Comparison of ENCODE assay signal across 14 cellular contexts in the genomic region with DNA sequence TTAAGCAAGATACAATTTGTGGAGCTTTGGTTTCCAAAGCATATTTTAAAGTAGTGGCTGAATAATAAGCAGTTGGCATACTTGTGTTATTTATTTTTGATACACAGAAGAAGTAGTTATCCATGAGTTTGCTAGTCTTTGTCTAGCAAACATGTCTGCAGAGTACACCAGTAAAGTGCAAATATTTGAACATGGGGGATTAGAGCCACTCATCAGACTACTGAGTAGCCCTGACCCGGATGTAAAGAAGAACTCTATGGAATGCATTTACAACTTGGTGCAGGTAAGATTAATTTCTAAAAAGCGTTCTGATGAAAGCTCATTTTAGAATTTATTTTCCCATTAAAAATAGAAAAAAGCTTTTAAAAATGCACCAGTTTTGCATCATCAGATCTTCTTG.
DNase-seq lines count a peak whose midpoint lies in the region; ATAC-seq and TF ChIP-seq lines count a peak whose summit lies in the region.
"Had no signal": no experiment of that assay in that cellular context is flagged by ENCODE, and none has a peak within 500 bp of the region (broad histone marks: within the 10 kb centered on the region; RNA-seq: fewer than 3 reads in every experiment).

No MANE protein-coding gene starts in this region.

- H3K9me3 Mint-ChIP-seq in activated naive CD8-positive, alpha-beta T cell treated with anti-CD3 and anti-CD28 coated beads, Interleukin-2, amount 50 U/mL, for 24 hours: no peaks in the 10 kb centered on the region
- H3K9me3 Mint-ChIP-seq: CD8-positive, alpha-beta memory T cell; GM23338 had no signal

- no peak overlapping the region for H3K27ac Mint-ChIP-seq in activated naive CD8-positive, alpha-beta T cell treated with anti-CD3 and anti-CD28 coated beads, Interleukin-2, amount 50 U/mL, for 24 hours
- H3K27ac Mint-ChIP-seq: CD8-positive, alpha-beta memory T cell; GM23338 had no signal

- H3K27me3 Mint-ChIP-seq in activated naive CD8-positive, alpha-beta T cell treated with anti-CD3 and anti-CD28 coated beads, Interleukin-2, amount 50 U/mL, for 24 hours: no peaks in the 10 kb centered on the region
- H3K27me3 Mint-ChIP-seq: CD8-positive, alpha-beta memory T cell had no signal

- no peak overlapping the region for H3K4me3 Mint-ChIP-seq in activated naive CD8-positive, alpha-beta T cell treated with anti-CD3 and anti-CD28 coated beads, Interleukin-2, amount 50 U/mL, for 24 hours
- H3K4me3 Mint-ChIP-seq: CD8-positive, alpha-beta memory T cell; GM23338 had no signal

- no peak for TF ChIP-seq POLR2A in GM18505 (IDR thresholded peaks at IDR 0.05; ENCODE audit: borderline replicate concordance, extremely low read depth, insufficient read depth, insufficient read length)

- ATAC-seq in GM18505 (IDR thresholded peaks at IDR 0.05; ENCODE audit: unreplicated experiment): no peak
- ATAC-seq in activated naive CD8-positive, alpha-beta T cell treated with anti-CD3 and anti-CD28 coated beads, Interleukin-2, amount 50 U/mL, for 24 hours: no peak
- ATAC-seq: GM23338 had no signal

- DNase-seq in NCI-H345 (lab: John Stamatoyannopoulos, UW): peak; percentile 8
- no peak for DNase-seq in NCI-H345 treated with DMSO at 0.1 percent for 48 hours (lab: John Stamatoyannopoulos, UW; ENCODE audit: unreplicated experiment)
- DNase-seq in DMS53 treated with DMSO at 0.1 percent for 48 hours (lab: John Stamatoyannopoulos, UW; ENCODE audit: unreplicated experiment): peak; percentile 93
- peak; percentile 6 for DNase-seq in NCI-H510A (lab: John Stamatoyannopoulos, UW)
- peak; percentile 50 for DNase-seq in NCI-H774 (lab: John Stamatoyannopoulos, UW)
- DNase-seq in NCI-H1436 (lab: John Stamatoyannopoulos, UW): no peak
- no peak for DNase-seq in activated naive CD8-positive, alpha-beta T cell treated with anti-CD3 and anti-CD28 coated beads, Interleukin-2, amount 50 U/mL, for 24 hours
- DNase-seq: 8988T; AML-193; CD8-positive, alpha-beta memory T cell; DMS 273 treated with DMSO at 0.1 percent for 48 hours; H7 had no signal

- no peaks in the 10 kb centered on the region for H3K4me1 Mint-ChIP-seq in activated naive CD8-positive, alpha-beta T cell treated with anti-CD3 and anti-CD28 coated beads, Interleukin-2, amount 50 U/mL, for 24 hours
- H3K4me1 Mint-ChIP-seq: CD8-positive, alpha-beta memory T cell had no signal

- no peaks in the 10 kb centered on the region for H3K36me3 Mint-ChIP-seq in activated naive CD8-positive, alpha-beta T cell treated with anti-CD3 and anti-CD28 coated beads, Interleukin-2, amount 50 U/mL, for 24 hours (ENCODE audit: low read depth)

Comparison
In these comparisons a context has a peak if more than half of its experiments do, and no peak if none do; other contexts are left out.
1. DNase-seq: peak in NCI-H345 (single experiment), DMS53 treated with DMSO at 0.1 percent for 48 hours (single experiment), NCI-H510A (single experiment) and NCI-H774 (single experiment); none in NCI-H345 treated with DMSO at 0.1 percent for 48 hours (single experiment), NCI-H1436 (single experiment) and activated naive CD8-positive, alpha-beta T cell treated with anti-CD3 and anti-CD28 coated beads, Interleukin-2, amount 50 U/mL, for 24 hours (single experiment).